Comparison of ENCODE assay signal across 1 cellular context in genomic region chr6:112682088-112682487, GRCh38.
TF ChIP-seq lines count a peak whose summit lies in the region.

No MANE protein-coding gene starts in this region.

TF ChIP-seq in IMR-90, 13 proteins besides CTCF, POLR2A, EP300 and RAD21:
- TF ChIP-seq RCOR1 (IDR thresholded peaks at IDR 0.05; ENCODE audit: insufficient replicate concordance, low read length) (no peak), NFE2L2 (IDR thresholded peaks at IDR 0.05; ENCODE audit: low read depth, low read length) (no peak), SMC3 (IDR thresholded peaks at IDR 0.05; ENCODE audit: low read depth, low read length) (no peak), CHD1 (IDR thresholded peaks at IDR 0.05; ENCODE audit: low read depth, low read length) (no peak), CEBPB (IDR thresholded peaks at IDR 0.05; ENCODE audit: low read depth, low read length) (no peak), FOS (IDR thresholded peaks at IDR 0.05; ENCODE audit: low read depth, low read length) (no peak), BHLHE40 (IDR thresholded peaks at IDR 0.05; ENCODE audit: low read depth, low read length) (no peak), ELK1 (IDR thresholded peaks at IDR 0.05; ENCODE audit: borderline replicate concordance, low read depth, low read length) (no peak), RFX5 (IDR thresholded peaks at IDR 0.05; ENCODE audit: low read depth, low read length) (no peak), MAZ (IDR thresholded peaks at IDR 0.05; ENCODE audit: borderline replicate concordance, low read depth, low read length) (no peak), MXI1 (IDR thresholded peaks at IDR 0.05; ENCODE audit: borderline replicate concordance, low read depth, low read length) (no peak), MAFK (IDR thresholded peaks at IDR 0.05; ENCODE audit: low read depth, low read length) (no peak)
- TF ChIP-seq, protein P1, sequence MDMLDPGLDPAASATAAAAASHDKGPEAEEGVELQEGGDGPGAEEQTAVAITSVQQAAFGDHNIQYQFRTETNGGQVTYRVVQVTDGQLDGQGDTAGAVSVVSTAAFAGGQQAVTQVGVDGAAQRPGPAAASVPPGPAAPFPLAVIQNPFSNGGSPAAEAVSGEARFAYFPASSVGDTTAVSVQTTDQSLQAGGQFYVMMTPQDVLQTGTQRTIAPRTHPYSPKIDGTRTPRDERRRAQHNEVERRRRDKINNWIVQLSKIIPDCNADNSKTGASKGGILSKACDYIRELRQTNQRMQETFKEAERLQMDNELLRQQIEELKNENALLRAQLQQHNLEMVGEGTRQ (IDR thresholded peaks at IDR 0.05; ENCODE audit: low read depth, low read length) = no peak
